Comparison of ENCODE assay signal across 19 cellular contexts in the genomic region with DNA sequence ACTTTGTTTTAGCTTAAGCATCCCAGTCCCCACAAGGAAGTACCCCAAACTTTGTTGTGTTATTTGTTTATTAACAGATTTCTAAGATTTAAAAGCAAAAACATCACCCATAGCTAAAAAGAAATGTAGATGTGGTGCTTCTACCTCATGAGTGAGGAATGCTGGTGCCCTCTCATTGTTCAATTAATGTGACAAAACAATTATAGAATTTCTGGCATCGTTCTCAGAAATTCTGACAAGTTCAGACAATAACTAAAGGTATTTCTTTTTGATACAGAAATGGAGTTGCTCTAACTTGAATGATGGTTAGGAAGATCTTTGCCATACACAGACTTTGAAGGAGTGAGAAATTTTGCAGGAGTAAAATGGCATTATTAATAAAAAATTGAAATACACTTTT.
"Had no signal": no experiment of that assay in that cellular context is flagged by ENCODE, and none has a peak within 500 bp of the region (broad histone marks: within the 10 kb centered on the region; RNA-seq: fewer than 3 reads in every experiment).

No MANE protein-coding gene starts in this region.

- H3K4me1 Mint-ChIP-seq: central memory CD8-positive, alpha-beta T cell had no signal

- H2AFZ ChIP-seq: parathyroid adenoma had no signal

- H3K27me3 Mint-ChIP-seq: brain; central memory CD8-positive, alpha-beta T cell; type B pancreatic cell had no signal

- DNase-seq: activated naive CD4-positive, alpha-beta T cell treated with Interleukin-2 at 50 U/mL for 16 hours; activated naive CD8-positive, alpha-beta T cell treated with anti-CD3 and anti-CD28 coated beads, Interleukin-2, amount 10 ng/mL, durations not matched to agents 7 days and 5 days; activated T-cell treated with anti-CD3 and anti-CD28 coated beads, Interleukin-2, amount 50 U/mL, for 1 hour; gastrocnemius medialis; head of caudate nucleus; mesendoderm; natural killer cell; stimulated activated CD4-positive, alpha-beta T cell treated with anti-CD3 and anti-CD28 coated beads, Interleukin-2, amount 100 ng/mL, for 48 hours had no signal

- H3K4me3 Mint-ChIP-seq: activated CD8-positive, alpha-beta T cell treated with anti-CD3 and anti-CD28 coated beads for 36 hours; brain; central memory CD8-positive, alpha-beta T cell; natural killer cell; type B pancreatic cell had no signal

- H3K9me3 Mint-ChIP-seq: activated CD4-positive, alpha-beta T cell treated with anti-CD3 and anti-CD28 coated beads, Interleukin-2, amount 10 ng/mL, durations not matched to agents 24 days and 14 days; activated CD8-positive, alpha-beta T cell treated with anti-CD3 and anti-CD28 coated beads for 36 hours; activated naive CD8-positive, alpha-beta T cell treated with anti-CD3 and anti-CD28 coated beads, Interleukin-2, amount 10 ng/mL, durations not matched to agents 7 days and 5 days; activated T-helper 2 cell treated with anti-CD3 and anti-CD28 coated beads, Interferon-gamma antibody, Interleukin-2, Interleukin-4, amounts not matched to agents 10 μg/mL and 5 μg/mL and 100 μg/mL, durations not matched to agents 14 hours and 24 hours and 36 hours; brain; central memory CD8-positive, alpha-beta T cell; natural killer cell; type B pancreatic cell had no signal

- H3K9me3 ChIP-seq: colonic mucosa, gastrocnemius medialis, neutrophil, right lobe of liver, stomach had no signal

- ATAC-seq: gastrocnemius medialis had no signal

- H3K36me3 ChIP-seq: colonic mucosa, gastrocnemius medialis, neutrophil, right lobe of liver, stomach had no signal

- H3K9ac ChIP-seq: parathyroid adenoma had no signal

- H3K36me3 Mint-ChIP-seq: natural killer cell, type B pancreatic cell had no signal

- H3K4me3 ChIP-seq: colonic mucosa, gastrocnemius medialis, right lobe of liver, stomach had no signal

- H3K27ac Mint-ChIP-seq: activated CD4-positive, alpha-beta T cell treated with anti-CD3 and anti-CD28 coated beads, Interleukin-2, amount 10 ng/mL, durations not matched to agents 24 days and 14 days; activated CD8-positive, alpha-beta T cell treated with anti-CD3 and anti-CD28 coated beads for 36 hours; activated naive CD8-positive, alpha-beta T cell treated with anti-CD3 and anti-CD28 coated beads, Interleukin-2, amount 10 ng/mL, durations not matched to agents 7 days and 5 days; activated T-helper 2 cell treated with anti-CD3 and anti-CD28 coated beads, Interferon-gamma antibody, Interleukin-2, Interleukin-4, amounts not matched to agents 10 μg/mL and 5 μg/mL and 100 μg/mL, durations not matched to agents 14 hours and 24 hours and 36 hours; type B pancreatic cell had no signal

- H3K27ac ChIP-seq: colonic mucosa, gastrocnemius medialis, neutrophil, parathyroid adenoma, right lobe of liver had no signal

- H3K27me3 ChIP-seq: colonic mucosa, gastrocnemius medialis, neutrophil, right lobe of liver, stomach had no signal
